Comparison of ENCODE assay signal across 1 cellular context in genomic region chr1:6601865-6602668, GRCh38.
TF ChIP-seq lines count a peak whose summit lies in the region.

No MANE protein-coding gene starts in this region.

TF ChIP-seq in HEK293, 187 proteins besides CTCF, POLR2A, EP300 and RAD21 (continued from another document):
- TF ChIP-seq ZNF785 (tag by site-specific recombination; IDR thresholded peaks at IDR 0.05) (no peak), ZNF341 (tag by site-specific recombination; IDR thresholded peaks at IDR 0.05; ENCODE audit: low read depth) (0 out of 2 replicates have a peak, but pooled peaks have one; percentile 12), ZNF140 (tag by site-specific recombination; IDR thresholded peaks at IDR 0.05) (no peak), ZNF146 (tag by site-specific recombination; IDR thresholded peaks at IDR 0.05) (peak; percentile 3; the same call in 1 of the 2 replicates), ZBTB20 (tag by site-specific recombination; IDR thresholded peaks at IDR 0.05) (peak; percentile 17), ZNF521 (tag by site-specific recombination; IDR thresholded peaks at IDR 0.05) (no peak), YY1 (tag by site-specific recombination; IDR thresholded peaks at IDR 0.05) (no peak; the same call in 1 of the 2 replicates), ZNF449 (tag by site-specific recombination; IDR thresholded peaks at IDR 0.05) (no peak), ZBTB11 (tag by site-specific recombination; conservative IDR thresholded peaks at IDR 0.05; ENCODE audit: low read depth) (no peak; the same call in none of the 2 replicates), ZNF423 (tag by site-specific recombination; IDR thresholded peaks at IDR 0.05) (no peak), ZNF148 (tag by site-specific recombination; IDR thresholded peaks at IDR 0.05; ENCODE audit: borderline replicate concordance) (no peak), ZNF174 (tag by site-specific recombination; IDR thresholded peaks at IDR 0.05) (no peak), ZNF280C (tag by site-specific recombination; IDR thresholded peaks at IDR 0.05) (no peak), ATF2 (tag by site-specific recombination; IDR thresholded peaks at IDR 0.05; ENCODE audit: low read depth) (no peak), ZFP69B (tag by site-specific recombination; IDR thresholded peaks at IDR 0.05) (no peak), HOXC10 (CRISPR knock-in tag; IDR thresholded peaks at IDR 0.05) (0 out of 2 replicates have a peak, but pooled peaks have one; percentile 66), ZNF335 (tag by site-specific recombination; conservative IDR thresholded peaks at IDR 0.05) (peak; percentile 76), ZSCAN5A (tag by site-specific recombination; IDR thresholded peaks at IDR 0.05) (peak; percentile 9; the same call in 1 of the 2 replicates), ZNF16 (tag by site-specific recombination; IDR thresholded peaks at IDR 0.05; ENCODE audit: low read depth) (no peak), BCL6B (tag by site-specific recombination; IDR thresholded peaks at IDR 0.05) (no peak), ZBTB8A (tag by site-specific recombination; IDR thresholded peaks at IDR 0.05) (peak; percentile 40; the same call in 1 of the 2 replicates), TCF7L2 (IDR thresholded peaks at IDR 0.05; ENCODE audit: borderline replicate concordance, low read depth, low read length) (no peak), PATZ1 (tag by site-specific recombination; IDR thresholded peaks at IDR 0.05) (0 out of 2 replicates have a peak, but pooled peaks have one; percentile 11), ZSCAN16 (tag by site-specific recombination; IDR thresholded peaks at IDR 0.05) (no peak)
